19 cellular contexts compared by ENCODE assay signal in the genomic region with DNA sequence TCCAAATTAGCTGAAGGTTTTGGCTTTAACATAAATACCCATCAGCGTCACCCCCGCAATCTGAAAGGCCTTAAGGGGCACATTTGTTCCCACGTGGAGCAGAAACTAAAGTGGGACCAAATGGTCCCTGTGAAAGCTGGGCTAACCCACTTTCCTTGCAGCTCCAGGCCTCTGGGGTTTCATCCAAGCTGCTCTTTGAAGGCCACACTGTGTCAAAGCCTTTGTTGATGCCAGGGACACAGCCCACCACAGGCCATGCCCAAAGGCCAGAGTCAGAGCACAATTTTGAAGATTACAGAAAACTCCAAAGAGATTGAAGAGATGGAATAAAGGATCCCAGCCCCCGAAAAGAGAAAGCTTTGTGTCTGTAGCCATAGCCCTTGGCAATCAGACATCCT. TPM values are rescaled to one million over a fixed set of nuclear protein-coding genes. Genes with fewer than 3 reads are reported as not detected.
DNase-seq lines count a peak whose midpoint lies in the region; ATAC-seq and TF ChIP-seq lines count a peak whose summit lies in the region.
"Had no signal": no experiment of that assay in that cellular context is flagged by ENCODE, and none has a peak within 500 bp of the region (broad histone marks: within the 10 kb centered on the region; RNA-seq: fewer than 3 reads in every experiment).

No MANE protein-coding gene starts in this region.

- ATAC-seq in GM23338 = no peak
- ATAC-seq in natural killer cell treated with Interleukin-12 subunit alpha and Interleukin-12 subunit beta and Interleukin-15 and Interleukin-18, amount 100 ng/mL, for 72 hours = no peak
- no peak for ATAC-seq in HG02970 (IDR thresholded peaks at IDR 0.05; ENCODE audit: low FRiP score, unreplicated experiment)
- no peak for ATAC-seq in HG03095 (IDR thresholded peaks at IDR 0.05; ENCODE audit: unreplicated experiment)

- H3K27ac ChIP-seq in CD4-positive, alpha-beta memory T cell (ENCODE audit: low read depth, low read length) = peak overlapping the region; percentile 87
- H3K27ac ChIP-seq in GM23338 (ENCODE audit: low read depth) = no peak overlapping the region
- H3K27ac ChIP-seq: suprapubic skin had no signal

- H3K27ac Mint-ChIP-seq in CD4-positive, alpha-beta memory T cell = peak overlapping the region; percentile 34 to 97 (median 90)
- H3K27ac Mint-ChIP-seq in GM23338 (no peak overlapping the region), brain (peak overlapping the region in 4 of 5 experiments; percentile 63 to 99 (median 96))
- H3K27ac Mint-ChIP-seq in natural killer cell treated with Interleukin-12 subunit alpha and Interleukin-12 subunit beta and Interleukin-15 and Interleukin-18, amount 100 ng/mL, for 72 hours = peak overlapping the region; percentile 64 to 80

- H3K4me2 ChIP-seq in GM23338 = no peak overlapping the region

- H3K36me3 ChIP-seq in CD4-positive, alpha-beta memory T cell (ENCODE audit: insufficient read depth, low read length) = no peaks in the 10 kb centered on the region
- H3K36me3 ChIP-seq in GM23338 (ENCODE audit: insufficient read depth) = no peaks in the 10 kb centered on the region
- H3K36me3 ChIP-seq: suprapubic skin had no signal

- H4K20me1 ChIP-seq in GM23338 (replicated peaks; ENCODE audit: insufficient read depth) = no peaks in the 10 kb centered on the region; the same call in 1 of the 2 replicates

- H3F3A ChIP-seq in GM23338 (replicated peaks; ENCODE audit: low read depth) = peaks cover 5% of the 10 kb centered on the region; the same call in 1 of the 2 replicates

- TF ChIP-seq CTCF in GM23338 (conservative IDR thresholded peaks at IDR 0.05; ENCODE audit: low read depth in 2 of 2) (no peak), brain (conservative IDR thresholded peaks at IDR 0.05) (no peak)

- H3K9me2 ChIP-seq in GM23338 (ENCODE audit: insufficient read depth) = no peaks in the 10 kb centered on the region

- no peak for DNase-seq in CD4-positive, alpha-beta memory T cell
- DNase-seq in GM23338 (ENCODE audit: low spot score) (no peak), NCI-H748 (lab: John Stamatoyannopoulos, UW; ENCODE audit: unreplicated experiment) (no peak), cerebellar cortex (ENCODE audit: low spot score) (no peak)
- DNase-seq in natural killer cell treated with Interleukin-12 subunit alpha and Interleukin-12 subunit beta and Interleukin-15 and Interleukin-18, amount 100 ng/mL, for 72 hours (ENCODE audit: low spot score) = no peak
- DNase-seq: activated CD4-positive, alpha-beta T cell treated with anti-CD3 and anti-CD28 coated beads, Interleukin-2, amount 50 U/mL, for 4 hours; activated naive CD8-positive, alpha-beta T cell treated with anti-CD3 and anti-CD28 coated beads, Interleukin-2, amount 10 ng/mL, durations not matched to agents 7 days and 5 days; activated T-cell treated with anti-CD3 and anti-CD28 coated beads, Interleukin-2, amount 50 U/mL, for 72 hours; effector CD4-positive, alpha-beta T cell; GDM1; immature natural killer cell; NCI-H146; NCI-H2227 treated with DMSO at 0.1 percent for 48 hours; stimulated activated CD4-positive, alpha-beta T cell treated with anti-CD3 and anti-CD28 coated beads, Interleukin-4, amount 100 ng/mL, for 24 hours had no signal

- peaks cover 25 to 56% (median 37%) of the 10 kb centered on the region in 4 donors for H3K4me1 Mint-ChIP-seq in CD4-positive, alpha-beta memory T cell
- H3K4me1 Mint-ChIP-seq in GM23338 (peaks cover 11% of the 10 kb centered on the region), brain (peaks cover 50% of the 10 kb centered on the region)
- H3K4me1 Mint-ChIP-seq in natural killer cell treated with Interleukin-12 subunit alpha and Interleukin-12 subunit beta and Interleukin-15 and Interleukin-18, amount 100 ng/mL, for 72 hours (ENCODE audit: low read depth in 2 of 2) = peaks cover 40 to 62% of the 10 kb centered on the region in 2 donors

- no peaks in the 10 kb centered on the region for H3K27me3 ChIP-seq in CD4-positive, alpha-beta memory T cell (ENCODE audit: insufficient read depth, low read length)
- no peaks in the 10 kb centered on the region for H3K27me3 ChIP-seq in GM23338 (ENCODE audit: insufficient read depth)
- H3K27me3 ChIP-seq: suprapubic skin had no signal

- H3K9me3 ChIP-seq in CD4-positive, alpha-beta memory T cell (ENCODE audit: control insufficient read depth in 1 of 2, low read length in 2 of 2) = no peaks in the 10 kb centered on the region
- H3K9me3 ChIP-seq: suprapubic skin had no signal

- no peak overlapping the region for H3K4me3 ChIP-seq in CD4-positive, alpha-beta memory T cell (ENCODE audit: low read length in 2 of 2)
- H3K4me3 ChIP-seq in GM23338 = no peak overlapping the region
- H3K4me3 ChIP-seq: GM12878, suprapubic skin had no signal

- H3K4me3 Mint-ChIP-seq in CD4-positive, alpha-beta memory T cell = no peak overlapping the region
- H3K4me3 Mint-ChIP-seq in GM23338 (no peak overlapping the region), brain (no peak overlapping the region)
- H3K4me3 Mint-ChIP-seq in natural killer cell treated with Interleukin-12 subunit alpha and Interleukin-12 subunit beta and Interleukin-15 and Interleukin-18, amount 100 ng/mL, for 72 hours = peak overlapping the region; percentile 86
- H3K4me3 Mint-ChIP-seq: activated naive CD8-positive, alpha-beta T cell treated with anti-CD3 and anti-CD28 coated beads, Interleukin-2, amount 10 ng/mL, durations not matched to agents 7 days and 5 days had no signal

- no peaks in the 10 kb centered on the region for H3K9me3 Mint-ChIP-seq in CD4-positive, alpha-beta memory T cell
- H3K9me3 Mint-ChIP-seq in GM23338 = no peaks in the 10 kb centered on the region
- peaks cover 0 to 5% (median 0%) of the 10 kb centered on the region in 5 experiments for H3K9me3 Mint-ChIP-seq in brain
- H3K9me3 Mint-ChIP-seq in natural killer cell treated with Interleukin-12 subunit alpha and Interleukin-12 subunit beta and Interleukin-15 and Interleukin-18, amount 100 ng/mL, for 72 hours = no peaks in the 10 kb centered on the region
- H3K9me3 Mint-ChIP-seq: activated naive CD8-positive, alpha-beta T cell treated with anti-CD3 and anti-CD28 coated beads, Interleukin-2, amount 10 ng/mL, durations not matched to agents 7 days and 5 days; activated T-cell treated with anti-CD3 and anti-CD28 coated beads, Interleukin-2, amount 50 U/mL, for 72 hours; immature natural killer cell had no signal

- peaks cover 20% of the 10 kb centered on the region for H3K79me2 ChIP-seq in GM23338 (replicated peaks; ENCODE audit: insufficient read depth)

- H3K27me3 Mint-ChIP-seq in CD4-positive, alpha-beta memory T cell = no peaks in the 10 kb centered on the region
- H3K27me3 Mint-ChIP-seq in GM23338 (ENCODE audit: insufficient read depth, low read depth, poor library complexity) (no peaks in the 10 kb centered on the region), brain (peaks cover 15% of the 10 kb centered on the region)
- H3K27me3 Mint-ChIP-seq in natural killer cell treated with Interleukin-12 subunit alpha and Interleukin-12 subunit beta and Interleukin-15 and Interleukin-18, amount 100 ng/mL, for 72 hours = no peaks in the 10 kb centered on the region
- H3K27me3 Mint-ChIP-seq: activated naive CD8-positive, alpha-beta T cell treated with anti-CD3 and anti-CD28 coated beads, Interleukin-2, amount 10 ng/mL, durations not matched to agents 7 days and 5 days had no signal

- peak overlapping the region; percentile 38; the same call in 1 of the 2 replicates for H2AFZ ChIP-seq in GM23338

- intact Hi-C loops in CD4-positive, alpha-beta memory T cell (cut with micrococcal nuclease) = loop anchor here (10.0 kb wide), 1 partner anchor 311 kb away; the partner anchor contains the start of gene ARIH1

- peaks cover 50% of the 10 kb centered on the region for H3K4me1 ChIP-seq in CD4-positive, alpha-beta memory T cell (ENCODE audit: insufficient read depth, low read length)
- H3K4me1 ChIP-seq in GM23338 (ENCODE audit: insufficient read depth) = peaks cover 15% of the 10 kb centered on the region

- POLR2A ChIA-PET in CD4-positive, alpha-beta memory T cell (lab: Charles Lee; ENCODE audit: partially characterized antibody) = interaction anchor here (1.0 to 2.4 kb wide), 4 partner anchors 18 to 410 kb away, joined by 3 to 9 read pairs (median 4); partner anchors contain the start of genes BBS4, HEXA and HIGD2B

- CTCF ChIA-PET in CD4-positive, alpha-beta memory T cell (lab: Charles Lee; ENCODE audit: partially characterized antibody) = interaction anchor here (0.8 to 5.1 kb wide), 4 partner anchors 9 to 449 kb away, joined by 3 to 26 read pairs (median 4); no protein-coding TSS in a partner anchor

- peaks cover under 1 to 17% of the 10 kb centered on the region in 2 donors for H3K36me3 Mint-ChIP-seq in CD4-positive, alpha-beta memory T cell
- H3K36me3 Mint-ChIP-seq in GM23338 (ENCODE audit: low read depth) = no peaks in the 10 kb centered on the region; the same call in 2 of the 3 replicates
- H3K36me3 Mint-ChIP-seq in brain = peaks cover 4% of the 10 kb centered on the region
- peaks cover 11% of the 10 kb centered on the region for H3K36me3 Mint-ChIP-seq in natural killer cell treated with Interleukin-12 subunit alpha and Interleukin-12 subunit beta and Interleukin-15 and Interleukin-18, amount 100 ng/mL, for 72 hours
- H3K36me3 Mint-ChIP-seq: immature natural killer cell had no signal

TF ChIP-seq in GM23338, 12 proteins besides CTCF, POLR2A, EP300 and RAD21 (continues in another document):
- no peak for TF ChIP-seq ZNF331 (CRISPR knock-in tag; IDR thresholded peaks at IDR 0.05; ENCODE audit: low read depth)
- no peak for TF ChIP-seq CREB1 (CRISPR knock-in tag; IDR thresholded peaks at IDR 0.05; ENCODE audit: low read depth)
- TF ChIP-seq EZH2 (IDR thresholded peaks at IDR 0.05; ENCODE audit: low read depth, unreplicated experiment) = no peak
- TF ChIP-seq, protein P1, sequence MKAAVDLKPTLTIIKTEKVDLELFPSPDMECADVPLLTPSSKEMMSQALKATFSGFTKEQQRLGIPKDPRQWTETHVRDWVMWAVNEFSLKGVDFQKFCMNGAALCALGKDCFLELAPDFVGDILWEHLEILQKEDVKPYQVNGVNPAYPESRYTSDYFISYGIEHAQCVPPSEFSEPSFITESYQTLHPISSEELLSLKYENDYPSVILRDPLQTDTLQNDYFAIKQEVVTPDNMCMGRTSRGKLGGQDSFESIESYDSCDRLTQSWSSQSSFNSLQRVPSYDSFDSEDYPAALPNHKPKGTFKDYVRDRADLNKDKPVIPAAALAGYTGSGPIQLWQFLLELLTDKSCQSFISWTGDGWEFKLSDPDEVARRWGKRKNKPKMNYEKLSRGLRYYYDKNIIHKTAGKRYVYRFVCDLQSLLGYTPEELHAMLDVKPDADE (IDR thresholded peaks at IDR 0.05) = no peak

RNA-seq across cellular contexts. Expression of gene ADPGK, which starts 2.7 kb away (rescaled TPM):
- 100 to 1,000 TPM in 1 of 2 experiments, 10 to 100 TPM in 1; 98.1 to 104 TPM for total RNA-seq in CD4-positive, alpha-beta memory T cell
- polyA plus RNA-seq in CD4-positive, alpha-beta memory T cell = 10 to 100 TPM; 66.7 to 96.1 TPM
- total RNA-seq in GM23338 (2014; rRNA removed; shearing (Covaris generic)) = 57.0 and 57.3 TPM in 2 replicates
- polyA plus RNA-seq in GM23338 (2016; fragmentation: Nextera tagmentation; extraction: Ambion mirVana) (21.5 and 25.0 TPM in 2 replicates), brain (ENCODE audit: insufficient read depth, low read depth, low replicate concordance) (19.4 TPM)
- 100 to 1,000 TPM in 1 of 2 donors, 10 to 100 TPM in 1; 96.8 to 135 TPM for total RNA-seq in natural killer cell treated with Interleukin-12 subunit alpha and Interleukin-12 subunit beta and Interleukin-15 and Interleukin-18, amount 100 ng/mL, for 72 hours
